ENCODE assay signal across 28 cellular contexts in the genomic region with DNA sequence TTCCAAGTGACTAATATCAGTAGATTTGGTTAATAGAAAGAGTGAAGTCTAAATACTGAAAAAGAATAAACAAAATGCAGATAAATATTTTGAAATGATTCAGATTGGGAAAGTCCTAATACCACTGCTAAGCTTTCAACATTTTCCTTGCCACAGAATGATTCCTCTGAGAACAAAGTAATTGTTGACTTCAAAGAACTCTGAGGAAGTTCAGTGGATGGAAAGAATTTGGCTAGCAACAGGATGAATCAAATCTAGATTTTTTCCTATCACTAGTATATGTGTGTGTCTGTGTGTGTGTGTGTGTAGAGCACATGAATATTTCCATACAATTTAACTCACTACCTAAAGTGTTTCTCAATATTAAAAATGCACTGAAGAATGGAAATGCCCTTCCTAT.
DNase-seq lines count a peak whose midpoint lies in the region; ATAC-seq, FAIRE-seq and TF ChIP-seq lines count a peak whose summit lies in the region.
"Had no signal": no experiment of that assay in that cellular context is flagged by ENCODE, and none has a peak within 500 bp of the region (broad histone marks: within the 10 kb centered on the region; RNA-seq: fewer than 3 reads in every experiment).

No MANE protein-coding gene starts in this region.

- POLR2A ChIA-PET in A549 (lab: Yijun Ruan, JAX) = interaction anchor here (0.6 kb wide), 1 partner anchor 594 kb away, joined by 5 read pairs; no protein-coding TSS in a partner anchor

- TF ChIP-seq RAD21 in A549 (conservative IDR thresholded peaks at IDR 0.05 in 1 of 2, IDR thresholded peaks at IDR 0.05 in 1 of 2) = no peak

- ATAC-seq in A549 = no peak
- ATAC-seq in foreskin keratinocyte = no peak

- H3K4me3 ChIP-seq in A549 (no peak overlapping the region), MM.1S (ENCODE audit: low read length) (no peak overlapping the region)

- peaks cover 14% of the 10 kb centered on the region; the same call in 1 of the 3 replicates for H3K4me1 ChIP-seq in A549
- peaks cover 8% of the 10 kb centered on the region for H3K4me1 ChIP-seq in foreskin keratinocyte
- no peaks in the 10 kb centered on the region for H3K4me1 ChIP-seq in MM.1S (ENCODE audit: low read length)

- no peaks in the 10 kb centered on the region for H3K79me2 ChIP-seq in MM.1S (ENCODE audit: low read length)

- no peak overlapping the region for H3K9ac ChIP-seq in MM.1S (ENCODE audit: low read length)
- H3K9ac ChIP-seq: KMS-11 had no signal

- no peaks in the 10 kb centered on the region for H3K9me3 ChIP-seq in A549
- H3K9me3 ChIP-seq in MM.1S (replicated peaks; ENCODE audit: insufficient read depth, low read length) = no peaks in the 10 kb centered on the region

- no peak overlapping the region for H3K4me2 ChIP-seq in A549
- no peak overlapping the region for H3K4me2 ChIP-seq in MM.1S (ENCODE audit: low read depth, low read length)
- H3K4me2 ChIP-seq: KMS-11 had no signal

- no peaks in the 10 kb centered on the region for H4K20me1 ChIP-seq in MM.1S (ENCODE audit: insufficient read depth, low read length)

- TF ChIP-seq POLR2A in A549 (IDR thresholded peaks at IDR 0.05; ENCODE audit: low read length) = no peak

- H3F3A ChIP-seq in MM.1S (ENCODE audit: insufficient read depth, low read length) = no peaks in the 10 kb centered on the region

- intact Hi-C loops in posterior cingulate gyrus (cut with DNase I) = no loop called here

- DNase-seq in A549 (ENCODE audit: low read depth in 1 of 2, low spot score in 1 of 2) (no peak), GM04503 (ENCODE audit: low read depth) (peak; percentile 39), astrocyte of the hippocampus (ENCODE audit: low read depth, low spot score) (peak; percentile 62), foreskin keratinocyte (peak; percentile 23 to 32), NCI-H2171 (lab: John Stamatoyannopoulos, UW) (no peak), posterior cingulate gyrus (no peak), MM.1S (no peak), SHP77 treated with DMSO at 0.1 percent for 48 hours (lab: John Stamatoyannopoulos, UW) (no peak)
- DNase-seq: activated CD4-positive, CD25-positive, alpha-beta regulatory T cell treated with anti-CD3 and anti-CD28 coated beads, Interleukin-2, amount 50 U/mL, for 72 hours; activated naive CD4-positive, alpha-beta T cell treated with anti-CD3 and anti-CD28 coated beads, Interleukin-2, amount 10 ng/mL, durations not matched to agents 7 days and 5 days; activated T-cell treated with anti-CD3 and anti-CD28 coated beads, Interleukin-2, amount 50 U/mL, for 1 hour; aorta; CD4-positive, CD25-positive, alpha-beta regulatory T cell; DMS 273 treated with DMSO at 0.1 percent for 48 hours; effector CD8-positive, alpha-beta T cell; glutamatergic neuron; HFFc6; left cardiac atrium; naive B cell; NCI-H1048; NCI-H187 treated with DMSO at 0.1 percent for 48 hours; NCI-H774; occipital lobe; retina; stimulated activated CD4-positive, alpha-beta T cell treated with anti-CD3 and anti-CD28 coated beads, Interleukin-15, amount 100 ng/mL, for 24 hours; stimulated activated CD8-positive, alpha-beta memory T cell treated with anti-CD3 and anti-CD28 coated beads, Interleukin-4, amount 100 ng/mL, for 48 hours had no signal

- TF ChIP-seq CTCF in A549 (IDR thresholded peaks at IDR 0.05) (no peak), foreskin keratinocyte (conservative IDR thresholded peaks at IDR 0.05) (no peak), MM.1S (IDR thresholded peaks at IDR 0.05; ENCODE audit: low read length) (no peak)

- TF ChIP-seq EP300 in A549 (IDR thresholded peaks at IDR 0.05) = no peak

- no peaks in the 10 kb centered on the region for H3K9me2 ChIP-seq in MM.1S (replicated peaks; ENCODE audit: insufficient read depth, low read length)

- no peaks in the 10 kb centered on the region for H3K27me3 ChIP-seq in foreskin keratinocyte
- no peaks in the 10 kb centered on the region for H3K27me3 ChIP-seq in MM.1S (replicated peaks; ENCODE audit: insufficient read depth, low read length)

- no peak for FAIRE-seq in A549 (lab: Jason Lieb, UNC)
- FAIRE-seq: G401.6 had no signal

- no peak overlapping the region for H2AFZ ChIP-seq in MM.1S (ENCODE audit: low read length)

- no peaks in the 10 kb centered on the region for H3K36me3 ChIP-seq in MM.1S (replicated peaks; ENCODE audit: insufficient read depth, low read length)

- CTCF ChIA-PET in A549 (lab: Yijun Ruan, JAX) = interaction anchor here (1.2 kb wide), 2 partner anchors 8 to 14 kb away, joined by 3 read pairs; no protein-coding TSS in a partner anchor

- peak overlapping the region; percentile 30 to 39; a peak in 3 of 6 replicates for H3K27ac ChIP-seq in A549
- H3K27ac ChIP-seq in foreskin keratinocyte = no peak overlapping the region
- no peak overlapping the region for H3K27ac ChIP-seq in MM.1S (ENCODE audit: low read length)
- H3K27ac ChIP-seq: KMS-11 had no signal

TF ChIP-seq in A549, 52 proteins besides CTCF, POLR2A, EP300 and RAD21:
- no peak for TF ChIP-seq FOSL2 (IDR thresholded peaks at IDR 0.05)
- no peak for TF ChIP-seq FOSL2 (CRISPR knock-in tag; IDR thresholded peaks at IDR 0.05)
- no peak for TF ChIP-seq CBX8 (IDR thresholded peaks at IDR 0.05)
- TF ChIP-seq, protein P1, sequence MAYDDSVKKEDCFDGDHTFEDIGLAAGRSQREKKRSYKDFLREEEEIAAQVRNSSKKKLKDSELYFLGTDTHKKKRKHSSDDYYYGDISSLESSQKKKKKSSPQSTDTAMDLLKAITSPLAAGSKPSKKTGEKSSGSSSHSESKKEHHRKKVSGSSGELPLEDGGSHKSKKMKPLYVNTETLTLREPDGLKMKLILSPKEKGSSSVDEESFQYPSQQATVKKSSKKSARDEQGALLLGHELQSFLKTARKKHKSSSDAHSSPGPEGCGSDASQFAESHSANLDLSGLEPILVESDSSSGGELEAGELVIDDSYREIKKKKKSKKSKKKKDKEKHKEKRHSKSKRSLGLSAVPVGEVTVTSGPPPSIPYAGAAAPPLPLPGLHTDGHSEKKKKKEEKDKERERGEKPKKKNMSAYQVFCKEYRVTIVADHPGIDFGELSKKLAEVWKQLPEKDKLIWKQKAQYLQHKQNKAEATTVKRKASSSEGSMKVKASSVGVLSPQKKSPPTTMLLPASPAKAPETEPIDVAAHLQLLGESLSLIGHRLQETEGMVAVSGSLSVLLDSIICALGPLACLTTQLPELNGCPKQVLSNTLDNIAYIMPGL (CRISPR knock-in tag; IDR thresholded peaks at IDR 0.05; ENCODE audit: borderline replicate concordance) = no peak
- no peak for TF ChIP-seq MAZ (IDR thresholded peaks at IDR 0.05; ENCODE audit: borderline replicate concordance, low read depth, low read length)
- no peak for TF ChIP-seq EHF (CRISPR knock-in tag; IDR thresholded peaks at IDR 0.05)
- no peak for TF ChIP-seq RCOR1 (IDR thresholded peaks at IDR 0.05; ENCODE audit: low read depth, low read length)
- TF ChIP-seq PHF8 (IDR thresholded peaks at IDR 0.05; ENCODE audit: borderline replicate concordance, low read depth) = no peak

Comparison
In these comparisons a context has a peak if more than half of its experiments do, and no peak if none do; other contexts are left out.
1. DNase-seq: peak in GM04503 (single experiment), astrocyte of the hippocampus (single experiment) and foreskin keratinocyte (2 of 2); none in A549 (0 of 2), NCI-H2171 (single experiment), posterior cingulate gyrus (0 of 10), MM.1S (single experiment) and SHP77 treated with DMSO at 0.1 percent for 48 hours (single experiment).
2. H3K27ac ChIP-seq: peak in A549 (2 of 2); none in foreskin keratinocyte (single experiment) and MM.1S (single experiment).